1 cellular context compared by ENCODE assay signal in genomic region chr15:55715355-55716076, GRCh38.
TF ChIP-seq lines count a peak whose summit lies in the region.

No MANE protein-coding gene starts in this region.

TF ChIP-seq in H1, 55 proteins besides CTCF, POLR2A, EP300 and RAD21:
- no peak for TF ChIP-seq GTF2F1 (IDR thresholded peaks at IDR 0.05; ENCODE audit: borderline replicate concordance, low read depth, low read length)
